ENCODE assay signal across 34 cellular contexts in genomic region chr17:61520897-61521296, GRCh38.
"Had no signal": no experiment of that assay in that cellular context is flagged by ENCODE, and none has a peak within 500 bp of the region (broad histone marks: within the 10 kb centered on the region; RNA-seq: fewer than 3 reads in every experiment).

No MANE protein-coding gene starts in this region.

- H3K9me3 ChIP-seq: MG63 had no signal

- DNase-seq: Karpas-422, Kasumi-1, MG63, MM.1S, MV-4-11, NCI-H1048, NCI-H1092, NCI-H1092 treated with DMSO at 0.1 percent for 48 hours, NCI-H1105, NCI-H1105 treated with DMSO at 0.1 percent for 48 hours, NCI-H1417, NCI-H1417 treated with DMSO at 0.1 percent for 48 hours, NCI-H1436, NCI-H1436 treated with DMSO at 0.1 percent for 48 hours, NCI-H146, NCI-H1694, NCI-H1694 treated with DMSO at 0.1 percent for 48 hours, NCI-H187, NCI-H187 treated with DMSO at 0.1 percent for 48 hours, NCI-H1930, NCI-H2029, NCI-H2029 treated with DMSO at 0.1 percent for 48 hours, NCI-H2081, NCI-H2081 treated with DMSO at 0.1 percent for 48 hours, NCI-H2107, NCI-H2171, NCI-H2171 treated with DMSO at 0.1 percent for 48 hours, NCI-H2227 treated with DMSO at 0.1 percent for 48 hours, NCI-H226, NCI-H446, NCI-H446 treated with DMSO at 0.1 percent for 48 hours, NCI-H510A, NCI-H510A treated with DMSO at 0.1 percent for 48 hours, NCI-H524 had no signal

- H3K4me3 ChIP-seq: MG63 had no signal

- H3K36me3 ChIP-seq: MG63 had no signal
